Comparison of ENCODE assay signal across 24 cellular contexts in genomic region chr5:33312631-33313030, GRCh38.
DNase-seq lines count a peak whose midpoint lies in the region; ATAC-seq and TF ChIP-seq lines count a peak whose summit lies in the region.
"Had no signal": no experiment of that assay in that cellular context is flagged by ENCODE, and none has a peak within 500 bp of the region (broad histone marks: within the 10 kb centered on the region; RNA-seq: fewer than 3 reads in every experiment).

No MANE protein-coding gene starts in this region.

- H4K8ac ChIP-seq in IMR-90 (ENCODE audit: low read depth in 2 of 2, low read length in 2 of 2): peak overlapping the region; percentile 88 to 89

- H2AK9ac ChIP-seq in IMR-90 (replicated peaks; ENCODE audit: low read depth, low read length, poor library complexity): no peak overlapping the region

- no peaks in the 10 kb centered on the region for H3K79me1 ChIP-seq in IMR-90 (ENCODE audit: low read depth in 1 of 2, low read length in 2 of 2)

- H2AFZ ChIP-seq in IMR-90 (replicated peaks; ENCODE audit: low read length, poor library complexity): no peak overlapping the region

- ATAC-seq in IMR-90 (ENCODE audit: low read depth) (no peak), GM21619 (IDR thresholded peaks at IDR 0.05; ENCODE audit: unreplicated experiment) (no peak)
- ATAC-seq: activated CD4-positive, alpha-beta T cell treated with anti-CD3 and anti-CD28 coated beads for 36 hours; body of pancreas; gastroesophageal sphincter; naive thymus-derived CD4-positive, alpha-beta T cell had no signal

- no peaks in the 10 kb centered on the region for H3K36me3 ChIP-seq in IMR-90 (ENCODE audit: control insufficient read depth, insufficient read depth, low read length)
- H3K36me3 ChIP-seq: gastroesophageal sphincter, left ventricle myocardium inferior, tibial artery had no signal

- no TSS peak for BruUV-seq in IMR-90 (replicated peaks; lab: Mats Ljungman, UMichigan)

- peaks cover 46% of the 10 kb centered on the region for H3K4me1 Mint-ChIP-seq in chondrocyte (ENCODE audit: low read depth)
- no peaks in the 10 kb centered on the region for H3K4me1 Mint-ChIP-seq in activated CD4-positive, alpha-beta memory T cell treated with anti-CD3 and anti-CD28 coated beads, Interleukin-2, amount 10 ng/mL, durations not matched to agents 7 days and 5 days
- H3K4me1 Mint-ChIP-seq: immature natural killer cell; naive thymus-derived CD4-positive, alpha-beta T cell had no signal

- POLR2A ChIA-PET in IMR-90 (lab: Charles Lee; ENCODE audit: unreplicated experiment): no interaction called here
- POLR2A ChIA-PET in activated CD4-positive, alpha-beta memory T cell treated with anti-CD3 and anti-CD28 coated beads, Interleukin-2, amount 10 ng/mL, durations not matched to agents 7 days and 5 days (lab: Charles Lee): no interaction called here

- no peak for TF ChIP-seq POLR2A in IMR-90 (IDR thresholded peaks at IDR 0.05; ENCODE audit: low read depth, low read length)

- peak overlapping the region; percentile 99; the same call in 1 of the 2 replicates for H3K18ac ChIP-seq in IMR-90 (ENCODE audit: low read depth, low read length)

- H3K9ac ChIP-seq in IMR-90 (ENCODE audit: low read depth, low read length): no peak overlapping the region

- H3K4me1 ChIP-seq in IMR-90 (ENCODE audit: control insufficient read depth, insufficient read depth, low read length): peaks cover 15% of the 10 kb centered on the region
- H3K4me1 ChIP-seq: body of pancreas, left ventricle myocardium inferior had no signal

- no peaks in the 10 kb centered on the region for H3K27me3 Mint-ChIP-seq in chondrocyte (ENCODE audit: low read depth)
- H3K27me3 Mint-ChIP-seq in activated CD4-positive, alpha-beta memory T cell treated with anti-CD3 and anti-CD28 coated beads, Interleukin-2, amount 10 ng/mL, durations not matched to agents 7 days and 5 days: no peaks in the 10 kb centered on the region

- peak overlapping the region; percentile 96 for H3K14ac ChIP-seq in IMR-90 (replicated peaks; ENCODE audit: low read depth, low read length)

- peak overlapping the region; percentile 99 for H2BK20ac ChIP-seq in IMR-90 (ENCODE audit: low read depth, low read length)

- TF ChIP-seq CTCF in 22Rv1 (IDR thresholded peaks at IDR 0.05): no peak
- no peak for TF ChIP-seq CTCF in IMR-90 (conservative IDR thresholded peaks at IDR 0.05; ENCODE audit: low read depth, low read length)
- no peak for TF ChIP-seq CTCF in chondrocyte (IDR thresholded peaks at IDR 0.05)

- H4K5ac ChIP-seq in IMR-90 (ENCODE audit: low read depth, low read length): peak overlapping the region; percentile 56; the same call in 1 of the 2 replicates

- peaks cover 10% of the 10 kb centered on the region for H3K9me1 ChIP-seq in IMR-90 (ENCODE audit: insufficient read depth, low read length)

- H2BK5ac ChIP-seq in IMR-90 (ENCODE audit: low read depth, low read length, poor library complexity, severe bottlenecking): peak overlapping the region; percentile 100

- H3K27ac Mint-ChIP-seq in chondrocyte (ENCODE audit: unreplicated experiment): peak overlapping the region; percentile 38
- H3K27ac Mint-ChIP-seq in activated CD4-positive, alpha-beta memory T cell treated with anti-CD3 and anti-CD28 coated beads, Interleukin-2, amount 10 ng/mL, durations not matched to agents 7 days and 5 days: no peak overlapping the region
- H3K27ac Mint-ChIP-seq: activated CD4-positive, alpha-beta T cell treated with anti-CD3 and anti-CD28 coated beads for 36 hours; immature natural killer cell; naive thymus-derived CD4-positive, alpha-beta T cell had no signal

- H3K4ac ChIP-seq in IMR-90 (ENCODE audit: low read depth, low read length): peak overlapping the region; percentile 91; the same call in 1 of the 2 replicates

- H2AK5ac ChIP-seq in IMR-90 (ENCODE audit: low read depth, low read length): peak overlapping the region; percentile 84

- H3K9me3 Mint-ChIP-seq in chondrocyte (ENCODE audit: low read depth): peaks cover 10% of the 10 kb centered on the region
- no peaks in the 10 kb centered on the region for H3K9me3 Mint-ChIP-seq in activated CD4-positive, alpha-beta memory T cell treated with anti-CD3 and anti-CD28 coated beads, Interleukin-2, amount 10 ng/mL, durations not matched to agents 7 days and 5 days

- H3K4me3 Mint-ChIP-seq in chondrocyte (ENCODE audit: unreplicated experiment): no peak overlapping the region
- H3K4me3 Mint-ChIP-seq in activated CD4-positive, alpha-beta memory T cell treated with anti-CD3 and anti-CD28 coated beads, Interleukin-2, amount 10 ng/mL, durations not matched to agents 7 days and 5 days: no peak overlapping the region
- H3K4me3 Mint-ChIP-seq: activated CD4-positive, alpha-beta T cell treated with anti-CD3 and anti-CD28 coated beads for 36 hours; immature natural killer cell; naive thymus-derived CD4-positive, alpha-beta T cell had no signal

- H3K23ac ChIP-seq in IMR-90 (ENCODE audit: low read depth, low read length): peak overlapping the region; percentile 94

- peak overlapping the region; percentile 31; the same call in 1 of the 2 replicates for H3K27ac ChIP-seq in 22Rv1
- peak overlapping the region; percentile 65 for H3K27ac ChIP-seq in IMR-90 (ENCODE audit: insufficient read depth, low read length)
- H3K27ac ChIP-seq: body of pancreas, gastroesophageal sphincter, left ventricle myocardium inferior, SK-N-MC, tibial artery had no signal

- H3K4me3 ChIP-seq in IMR-90 (ENCODE audit: insufficient read depth, low read depth, low read length): no peak overlapping the region
- H3K4me3 ChIP-seq: body of pancreas, gastroesophageal sphincter, left ventricle myocardium inferior, SK-N-MC, tibial artery had no signal

- H3K56ac ChIP-seq in IMR-90 (ENCODE audit: extremely low read depth, insufficient read depth, low read length): peak overlapping the region; percentile 71

- in situ Hi-C loops in IMR-90 (cut with MboI; ENCODE audit: low sequenced_read_pairs): no loop called here

- dilution Hi-C loops in IMR-90 (cut with HindIII; ENCODE audit: low sequenced_read_pairs, unreplicated experiment): no loop called here

- intact Hi-C loops in IMR-90 (cut with micrococcal nuclease): loop anchor here (5.0 kb wide), 1 partner anchor 105 kb away; no protein-coding TSS in a partner anchor

- no peaks in the 10 kb centered on the region for H3K27me3 ChIP-seq in IMR-90 (ENCODE audit: control insufficient read depth, insufficient read depth, low read length)
- H3K27me3 ChIP-seq: body of pancreas, gastroesophageal sphincter, tibial artery had no signal

- no peaks in the 10 kb centered on the region for H3K36me3 Mint-ChIP-seq in chondrocyte (ENCODE audit: low read depth)
- H3K36me3 Mint-ChIP-seq in activated CD4-positive, alpha-beta memory T cell treated with anti-CD3 and anti-CD28 coated beads, Interleukin-2, amount 10 ng/mL, durations not matched to agents 7 days and 5 days (ENCODE audit: low read depth): no peaks in the 10 kb centered on the region
- H3K36me3 Mint-ChIP-seq: immature natural killer cell; naive thymus-derived CD4-positive, alpha-beta T cell had no signal

- peak; percentile 33 for DNase-seq in IMR-90
- no peak for DNase-seq in chondrocyte (ENCODE audit: low spot score)
- DNase-seq in iris pigment epithelial cell (ENCODE audit: low read depth): peak; percentile 72
- DNase-seq in activated CD4-positive, alpha-beta memory T cell treated with anti-CD3 and anti-CD28 coated beads, Interleukin-2, amount 10 ng/mL, durations not matched to agents 7 days and 5 days: no peak
- no peak for DNase-seq in C1 segment of cervical spinal cord (lab: John Stamatoyannopoulos, UW)
- DNase-seq in SIG-M5 treated with dmso at 0.1 percent for 504 hours (lab: John Stamatoyannopoulos, UW; ENCODE audit: unreplicated experiment): no peak
- DNase-seq: activated CD4-positive, alpha-beta T cell treated with anti-CD3 and anti-CD28 coated beads for 36 hours; activated CD8-positive, alpha-beta memory T cell treated with anti-CD3 and anti-CD28 coated beads for 24 hours; activated gamma-delta T cell; body of pancreas; effector CD8-positive, alpha-beta T cell; hippocampal formation; immature natural killer cell; KG1; left ventricle myocardium inferior; MM.1S; naive thymus-derived CD4-positive, alpha-beta T cell; NCI-H1417; NCI-H2227 treated with DMSO at 0.1 percent for 48 hours; tibial artery had no signal

- CTCF ChIA-PET in IMR-90 (lab: Yijun Ruan, JAX): no interaction called here
- CTCF ChIA-PET in activated CD4-positive, alpha-beta memory T cell treated with anti-CD3 and anti-CD28 coated beads, Interleukin-2, amount 10 ng/mL, durations not matched to agents 7 days and 5 days (lab: Charles Lee): no interaction called here

- no peak for TF ChIP-seq RAD21 in IMR-90 (IDR thresholded peaks at IDR 0.05; ENCODE audit: low read length)

- WGBS in IMR-90 (ENCODE audit: extremely low coverage in 2 of 2, insufficient read length in 1 of 2), 2 experiments: no CpG with 5 or more reads among the region's 1 CpG

- H2BK15ac ChIP-seq in IMR-90 (ENCODE audit: low read depth, low read length): peak overlapping the region; percentile 88

- H4K91ac ChIP-seq in IMR-90 (ENCODE audit: insufficient read depth, low read depth, low read length): peak overlapping the region; percentile 92

- H3K9me3 ChIP-seq in IMR-90 (ENCODE audit: control insufficient read depth, insufficient read depth, low read length): no peaks in the 10 kb centered on the region
- H3K9me3 ChIP-seq: body of pancreas, gastroesophageal sphincter, left ventricle myocardium inferior, tibial artery had no signal

- peak overlapping the region; percentile 99 for H2BK120ac ChIP-seq in IMR-90 (ENCODE audit: low read depth, low read length)

- H3K4me2 ChIP-seq in IMR-90 (ENCODE audit: low read depth, low read length): no peak overlapping the region

- H4K20me1 ChIP-seq in IMR-90 (ENCODE audit: insufficient read depth, low read length): no peaks in the 10 kb centered on the region

TF ChIP-seq in IMR-90, 13 proteins besides CTCF, POLR2A, EP300 and RAD21 (continues in another document):
- no peak for TF ChIP-seq NFE2L2 (IDR thresholded peaks at IDR 0.05; ENCODE audit: low read depth, low read length)
- no peak for TF ChIP-seq CHD1 (IDR thresholded peaks at IDR 0.05; ENCODE audit: low read depth, low read length)
- TF ChIP-seq RCOR1 (IDR thresholded peaks at IDR 0.05; ENCODE audit: insufficient replicate concordance, low read length): no peak
- no peak for TF ChIP-seq RFX5 (IDR thresholded peaks at IDR 0.05; ENCODE audit: low read depth, low read length)
- no peak for TF ChIP-seq MXI1 (IDR thresholded peaks at IDR 0.05; ENCODE audit: borderline replicate concordance, low read depth, low read length)
- TF ChIP-seq BHLHE40 (IDR thresholded peaks at IDR 0.05; ENCODE audit: low read depth, low read length): no peak
- no peak for TF ChIP-seq MAZ (IDR thresholded peaks at IDR 0.05; ENCODE audit: borderline replicate concordance, low read depth, low read length)
- no peak for TF ChIP-seq MAFK (IDR thresholded peaks at IDR 0.05; ENCODE audit: low read depth, low read length)
- no peak for TF ChIP-seq SMC3 (IDR thresholded peaks at IDR 0.05; ENCODE audit: low read depth, low read length)

Comparison
In these comparisons a context has a peak if more than half of its experiments do, and no peak if none do; other contexts are left out.
1. DNase-seq: peak in IMR-90 (single experiment) and iris pigment epithelial cell (single experiment); none in chondrocyte (single experiment), activated CD4-positive, alpha-beta memory T cell treated with anti-CD3 and anti-CD28 coated beads, Interleukin-2, amount 10 ng/mL, durations not matched to agents 7 days and 5 days (single experiment), C1 segment of cervical spinal cord (0 of 14) and SIG-M5 treated with dmso at 0.1 percent for 504 hours (single experiment).